1 cellular context compared by ENCODE assay signal in the genomic region with DNA sequence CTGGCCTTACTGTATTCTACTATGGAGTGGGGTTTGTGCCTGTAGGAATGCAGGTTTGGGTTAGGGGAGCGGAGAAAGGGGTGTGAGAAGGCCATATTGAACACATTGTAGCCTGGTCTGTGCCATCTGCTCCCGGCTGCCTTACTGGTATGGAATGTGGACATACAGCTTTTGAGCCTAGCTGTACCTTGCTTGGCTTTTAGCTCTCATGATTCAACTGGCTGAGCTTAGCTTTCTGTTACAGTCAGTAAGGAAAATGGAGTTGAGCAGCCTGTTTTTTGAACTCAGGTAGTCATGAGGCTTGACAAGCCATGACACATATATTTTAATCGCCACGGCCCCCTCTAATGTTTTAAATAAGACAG.
TF ChIP-seq lines count a peak whose summit lies in the region.

No MANE protein-coding gene starts in this region.

TF ChIP-seq in GM23338, 12 proteins besides CTCF, POLR2A, EP300 and RAD21:
- TF ChIP-seq EZH2phosphoT487 (IDR thresholded peaks at IDR 0.05; ENCODE audit: unreplicated experiment) (no peak), ZNF331 (CRISPR knock-in tag; IDR thresholded peaks at IDR 0.05; ENCODE audit: low read depth) (no peak), ZNF114 (CRISPR knock-in tag; IDR thresholded peaks at IDR 0.05) (no peak), REST (IDR thresholded peaks at IDR 0.05; ENCODE audit: unreplicated experiment) (no peak), ZNF462 (CRISPR knock-in tag; IDR thresholded peaks at IDR 0.05) (no peak)
- TF ChIP-seq, protein P1, sequence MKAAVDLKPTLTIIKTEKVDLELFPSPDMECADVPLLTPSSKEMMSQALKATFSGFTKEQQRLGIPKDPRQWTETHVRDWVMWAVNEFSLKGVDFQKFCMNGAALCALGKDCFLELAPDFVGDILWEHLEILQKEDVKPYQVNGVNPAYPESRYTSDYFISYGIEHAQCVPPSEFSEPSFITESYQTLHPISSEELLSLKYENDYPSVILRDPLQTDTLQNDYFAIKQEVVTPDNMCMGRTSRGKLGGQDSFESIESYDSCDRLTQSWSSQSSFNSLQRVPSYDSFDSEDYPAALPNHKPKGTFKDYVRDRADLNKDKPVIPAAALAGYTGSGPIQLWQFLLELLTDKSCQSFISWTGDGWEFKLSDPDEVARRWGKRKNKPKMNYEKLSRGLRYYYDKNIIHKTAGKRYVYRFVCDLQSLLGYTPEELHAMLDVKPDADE (IDR thresholded peaks at IDR 0.05) = no peak
